In genomic region chr10:120979435-120980315, GRCh38 we compare ENCODE assay signal across 8 cellular contexts.
DNase-seq lines count a peak whose midpoint lies in the region; ATAC-seq and TF ChIP-seq lines count a peak whose summit lies in the region.

No MANE protein-coding gene starts in this region.

- ATAC-seq in Right ventricle myocardium superior (ENCODE audit: poor library complexity): peak; percentile 63
- ATAC-seq in left ventricle myocardium superior: peak; percentile 58
- no peak for ATAC-seq in aorta (ENCODE audit: low FRiP score)
- ATAC-seq in HG02623 (IDR thresholded peaks at IDR 0.05; ENCODE audit: unreplicated experiment): no peak

- peaks cover 33% of the 10 kb centered on the region for H3K27me3 Mint-ChIP-seq in activated CD4-positive, alpha-beta memory T cell treated with anti-CD3 and anti-CD28 coated beads, Interleukin-2, amount 10 ng/mL, durations not matched to agents 7 days and 5 days

- H3K4me1 ChIP-seq in prostate gland (replicated peaks) (peaks cover 11% of the 10 kb centered on the region), aorta (ENCODE audit: control insufficient read depth in 1 of 2, insufficient read depth in 2 of 2, low read length in 2 of 2) (no peaks in the 10 kb centered on the region)

- H3K27ac Mint-ChIP-seq in activated CD4-positive, alpha-beta memory T cell treated with anti-CD3 and anti-CD28 coated beads, Interleukin-2, amount 10 ng/mL, durations not matched to agents 7 days and 5 days: no peak overlapping the region

- peak overlapping the region; percentile 15 to 24 for H3K4me3 ChIP-seq in prostate gland
- H3K4me3 ChIP-seq in aorta (ENCODE audit: low read length in 2 of 2): peak overlapping the region in 1 of 2 donors; percentile 16

- TF ChIP-seq POLR2A in prostate gland (IDR thresholded peaks at IDR 0.05): no peak

- H3K9me3 Mint-ChIP-seq in activated CD4-positive, alpha-beta memory T cell treated with anti-CD3 and anti-CD28 coated beads, Interleukin-2, amount 10 ng/mL, durations not matched to agents 7 days and 5 days: no peaks in the 10 kb centered on the region

- POLR2A ChIA-PET in activated CD4-positive, alpha-beta memory T cell treated with anti-CD3 and anti-CD28 coated beads, Interleukin-2, amount 10 ng/mL, durations not matched to agents 7 days and 5 days (lab: Charles Lee): no interaction called here

- H3K27me3 ChIP-seq in prostate gland (replicated peaks; ENCODE audit: insufficient read depth) (no peaks in the 10 kb centered on the region), aorta (ENCODE audit: control insufficient read depth in 1 of 2, insufficient read depth in 2 of 2, low read length in 1 of 2) (no peaks in the 10 kb centered on the region)

- WGBS in prostate gland: 7% methylated on average over 69 of the region's 69 CpGs
- 7 to 9% methylated on average over 67 to 69 of the region's 69 CpGs for WGBS in aorta, 2 donors

- H3K27ac ChIP-seq in prostate gland: peak overlapping the region in 1 of 2 donors; percentile 35
- no peak overlapping the region for H3K27ac ChIP-seq in aorta (ENCODE audit: low read depth in 1 of 2, low read length in 2 of 2)

- DNase-seq in Right ventricle myocardium superior (no peak), cardiac septum (ENCODE audit: low spot score) (no peak), left ventricle myocardium superior (no peak), prostate gland (ENCODE audit: low spot score) (peak; percentile 61), aorta (no peak), HCEC 1CT (no peak)
- DNase-seq in activated CD4-positive, alpha-beta memory T cell treated with anti-CD3 and anti-CD28 coated beads, Interleukin-2, amount 10 ng/mL, durations not matched to agents 7 days and 5 days: peak; percentile 18

- CTCF ChIA-PET in activated CD4-positive, alpha-beta memory T cell treated with anti-CD3 and anti-CD28 coated beads, Interleukin-2, amount 10 ng/mL, durations not matched to agents 7 days and 5 days (lab: Charles Lee): interaction anchor here (1.1 kb wide), 1 partner anchor 31 kb away, joined by 3 read pairs; no protein-coding TSS in a partner anchor

- no peak for TF ChIP-seq CTCF in prostate gland (IDR thresholded peaks at IDR 0.05)

- H3K9me3 ChIP-seq in prostate gland: no peaks in the 10 kb centered on the region
- H3K9me3 ChIP-seq in aorta (ENCODE audit: control insufficient read depth, low read length): peaks cover 2% of the 10 kb centered on the region

- H3K4me1 Mint-ChIP-seq in activated CD4-positive, alpha-beta memory T cell treated with anti-CD3 and anti-CD28 coated beads, Interleukin-2, amount 10 ng/mL, durations not matched to agents 7 days and 5 days: no peaks in the 10 kb centered on the region

- no peak overlapping the region for H3K4me3 Mint-ChIP-seq in activated CD4-positive, alpha-beta memory T cell treated with anti-CD3 and anti-CD28 coated beads, Interleukin-2, amount 10 ng/mL, durations not matched to agents 7 days and 5 days

- intact Hi-C loops in Right ventricle myocardium superior (cut with DNase I) (no loop called here), cardiac septum (cut with DNase I) (no loop called here), left ventricle myocardium superior (cut with micrococcal nuclease) (no loop called here), prostate gland (cut with DNase I) (loop anchor here (10.0 kb wide), 2 partner anchors 95 to 205 kb away; no protein-coding TSS in a partner anchor), aorta (cut with DNase I) (no loop called here)

- no peaks in the 10 kb centered on the region for H3K36me3 ChIP-seq in prostate gland
- no peaks in the 10 kb centered on the region for H3K36me3 ChIP-seq in aorta (ENCODE audit: control insufficient read depth in 1 of 2, insufficient read depth in 2 of 2, low read length in 1 of 2)

- H3K36me3 Mint-ChIP-seq in activated CD4-positive, alpha-beta memory T cell treated with anti-CD3 and anti-CD28 coated beads, Interleukin-2, amount 10 ng/mL, durations not matched to agents 7 days and 5 days (ENCODE audit: low read depth): no peaks in the 10 kb centered on the region

Comparison
In these comparisons a context has a peak if more than half of its experiments do, and no peak if none do; other contexts are left out.
1. ATAC-seq: peak in Right ventricle myocardium superior (single experiment) and left ventricle myocardium superior (single experiment); none in aorta (single experiment) and HG02623 (single experiment).
2. DNase-seq: peak in activated CD4-positive, alpha-beta memory T cell treated with anti-CD3 and anti-CD28 coated beads, Interleukin-2, amount 10 ng/mL, durations not matched to agents 7 days and 5 days (single experiment) and prostate gland (single experiment); none in Right ventricle myocardium superior (single experiment), cardiac septum (single experiment), left ventricle myocardium superior (single experiment), aorta (0 of 2) and HCEC 1CT (single experiment).